Comparison of ENCODE assay signal across 24 cellular contexts in the genomic region with DNA sequence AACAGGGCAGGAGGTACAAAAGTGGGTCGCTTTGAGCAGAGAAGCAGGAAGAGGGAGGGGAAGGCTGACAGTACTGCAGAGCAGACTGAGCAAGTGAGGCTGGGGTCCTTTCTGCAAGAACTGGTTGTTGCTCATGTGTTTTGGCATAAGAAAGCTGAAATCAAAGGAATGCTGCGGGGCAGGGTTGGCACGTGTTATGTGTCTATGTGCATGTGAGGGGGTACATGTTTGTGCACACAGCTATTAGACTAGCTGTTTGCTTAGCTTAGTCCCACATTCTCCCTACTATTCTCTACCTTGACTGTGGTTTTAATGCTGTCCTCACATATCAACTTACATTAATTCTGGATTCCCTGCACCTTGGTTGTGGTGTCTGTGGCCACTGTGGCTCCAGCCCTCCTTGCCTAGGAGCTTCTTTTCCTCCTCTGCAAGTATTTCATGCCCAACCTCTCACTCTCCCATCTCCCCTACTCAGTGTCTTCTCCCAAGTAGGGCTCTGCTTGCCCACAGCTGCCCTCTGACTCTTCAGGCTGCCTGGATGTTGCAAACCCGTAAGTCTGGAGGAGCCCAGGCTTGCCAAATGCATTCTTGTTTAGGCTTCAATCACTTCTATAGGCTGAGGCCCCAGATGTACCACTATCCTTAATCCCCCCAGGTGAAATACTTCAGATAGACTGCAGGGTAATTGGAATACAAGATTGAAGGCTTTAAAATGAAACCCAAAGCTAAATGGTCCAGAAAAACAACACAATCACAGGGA. TPM values are rescaled to one million over a fixed set of nuclear protein-coding genes. Genes with fewer than 3 reads are reported as not detected.
DNase-seq lines count a peak whose midpoint lies in the region; ATAC-seq, FAIRE-seq and TF ChIP-seq lines count a peak whose summit lies in the region.
"Had no signal": no experiment of that assay in that cellular context is flagged by ENCODE, and none has a peak within 500 bp of the region (broad histone marks: within the 10 kb centered on the region; RNA-seq: fewer than 3 reads in every experiment).

No MANE protein-coding gene starts in this region.

- no peak overlapping the region for H2BK5ac ChIP-seq in IMR-90 (ENCODE audit: low read depth, low read length, poor library complexity, severe bottlenecking)

- H3K9me3 Mint-ChIP-seq in activated T-cell treated with anti-CD3 and anti-CD28 coated beads, Interleukin-2, amount 50 U/mL, for 24 hours = no peaks in the 10 kb centered on the region

- H3K27ac Mint-ChIP-seq in activated T-cell treated with anti-CD3 and anti-CD28 coated beads, Interleukin-2, amount 50 U/mL, for 24 hours = peak overlapping the region; percentile 94

- no peaks in the 10 kb centered on the region for H3K9me3 ChIP-seq in IMR-90 (ENCODE audit: control insufficient read depth, insufficient read depth, low read length)
- H3K9me3 ChIP-seq in osteoblast (ENCODE audit: low read depth, low read length) = no peaks in the 10 kb centered on the region
- no peaks in the 10 kb centered on the region for H3K9me3 ChIP-seq in pancreas
- H3K9me3 ChIP-seq: mucosa of descending colon, vagina had no signal

- H3K27ac ChIP-seq in IMR-90 (ENCODE audit: insufficient read depth, low read length) (no peak overlapping the region), dorsolateral prefrontal cortex (peak overlapping the region in 33 of 59 donors; percentile 3 to 92 (median 51)), osteoblast (ENCODE audit: low read depth, low read length) (no peak overlapping the region), pancreas (no peak overlapping the region)
- H3K27ac ChIP-seq: vagina had no signal

- H2BK120ac ChIP-seq in IMR-90 (ENCODE audit: low read depth, low read length) = peak overlapping the region; percentile 30; the same call in 1 of the 2 replicates

- no peak for TF ChIP-seq RAD21 in IMR-90 (IDR thresholded peaks at IDR 0.05; ENCODE audit: low read length)

- H2AK9ac ChIP-seq in IMR-90 (replicated peaks; ENCODE audit: low read depth, low read length, poor library complexity) = no peak overlapping the region

- no peak overlapping the region for H3K23ac ChIP-seq in IMR-90 (ENCODE audit: low read depth, low read length)

- no peaks in the 10 kb centered on the region for H3K36me3 Mint-ChIP-seq in activated T-cell treated with anti-CD3 and anti-CD28 coated beads, Interleukin-2, amount 50 U/mL, for 24 hours (ENCODE audit: low read depth)

- no peak overlapping the region for H3K14ac ChIP-seq in IMR-90 (replicated peaks; ENCODE audit: low read depth, low read length)

- TF ChIP-seq CTCF in IMR-90 (conservative IDR thresholded peaks at IDR 0.05; ENCODE audit: low read depth, low read length) (no peak), dorsolateral prefrontal cortex (IDR thresholded peaks at IDR 0.05 in 54 of 56, conservative IDR thresholded peaks at IDR 0.05 in 2 of 56; ENCODE audit: low read depth in 1 of 56, partially characterized antibody in 56 of 56) (no peak), osteoblast (IDR thresholded peaks at IDR 0.05; ENCODE audit: extremely low read depth, low read depth, low read length) (no peak), pancreas (IDR thresholded peaks at IDR 0.05) (no peak)

- 86% methylated on average over 1 of the region's 4 CpGs; no CpG with 5 or more reads in 1 of the 2 experiments for WGBS in IMR-90 (ENCODE audit: extremely low coverage in 2 of 2, insufficient read length in 1 of 2), 2 experiments
- 76 to 95% methylated on average over 4 of the region's 4 CpGs for WGBS in pancreas, 2 donors

- H2BK20ac ChIP-seq in IMR-90 (ENCODE audit: low read depth, low read length) = peak overlapping the region; percentile 14; the same call in 1 of the 2 replicates

- H3K18ac ChIP-seq in IMR-90 (ENCODE audit: low read depth, low read length) = no peak overlapping the region

- no peaks in the 10 kb centered on the region for H4K20me1 ChIP-seq in IMR-90 (ENCODE audit: insufficient read depth, low read length)
- no peaks in the 10 kb centered on the region for H4K20me1 ChIP-seq in osteoblast (ENCODE audit: insufficient read depth, low read length)

- TF ChIP-seq POLR2A in IMR-90 (IDR thresholded peaks at IDR 0.05; ENCODE audit: low read depth, low read length) = no peak

- peaks cover 6% of the 10 kb centered on the region for H3K9me1 ChIP-seq in IMR-90 (ENCODE audit: insufficient read depth, low read length)

- no peak overlapping the region for H4K5ac ChIP-seq in IMR-90 (ENCODE audit: low read depth, low read length)

- no peak overlapping the region for H2BK15ac ChIP-seq in IMR-90 (ENCODE audit: low read depth, low read length)

- ATAC-seq in IMR-90 (ENCODE audit: low read depth) (no peak), pancreas (no peak)
- ATAC-seq: mucosa of descending colon, SK-N-SH treated with all-trans-retinoic acid at 6 μM for 48 hours had no signal

- H3K4me2 ChIP-seq in IMR-90 (ENCODE audit: low read depth, low read length) = no peak overlapping the region
- no peak overlapping the region for H3K4me2 ChIP-seq in osteoblast (ENCODE audit: insufficient read depth, low read length)

- in situ Hi-C loops in IMR-90 (cut with MboI; ENCODE audit: low sequenced_read_pairs) = no loop called here
- in situ Hi-C loops in KBM-7 (cut with MboI; ENCODE audit: low pct_unique_long_range_greater_than_20kb, low sequenced_read_pairs) = no loop called here

- FAIRE-seq in pancreas (lab: Jason Lieb, UNC) = no peak
- FAIRE-seq: TTC549 had no signal

- no peak overlapping the region for H3K56ac ChIP-seq in IMR-90 (ENCODE audit: extremely low read depth, insufficient read depth, low read length)

- no peak overlapping the region for H4K8ac ChIP-seq in IMR-90 (ENCODE audit: low read depth in 2 of 2, low read length in 2 of 2)

- H3K27me3 ChIP-seq in IMR-90 (ENCODE audit: control insufficient read depth, insufficient read depth, low read length) (no peaks in the 10 kb centered on the region; the same call in 1 of the 2 replicates), dorsolateral prefrontal cortex (no peaks in the 10 kb centered on the region), osteoblast (ENCODE audit: insufficient read depth, low read length) (no peaks in the 10 kb centered on the region), pancreas (no peaks in the 10 kb centered on the region)
- H3K27me3 ChIP-seq: vagina had no signal

- peak overlapping the region; percentile 59 for H3K4me3 Mint-ChIP-seq in activated T-cell treated with anti-CD3 and anti-CD28 coated beads, Interleukin-2, amount 50 U/mL, for 24 hours

- H3K79me1 ChIP-seq in IMR-90 (ENCODE audit: low read depth in 1 of 2, low read length in 2 of 2) = no peaks in the 10 kb centered on the region

- CTCF ChIA-PET in IMR-90 (lab: Yijun Ruan, JAX) = interaction anchor here (0.6 to 1.4 kb wide), 3 partner anchors 14 to 40 kb away, joined by 3 to 4 read pairs (median 3); no protein-coding TSS in a partner anchor

- no peaks in the 10 kb centered on the region for H3K79me2 ChIP-seq in osteoblast (ENCODE audit: insufficient read depth, low read length)

- H3K36me3 ChIP-seq in IMR-90 (ENCODE audit: control insufficient read depth, insufficient read depth, low read length) = no peaks in the 10 kb centered on the region
- H3K36me3 ChIP-seq in osteoblast (ENCODE audit: insufficient read depth, low read length) = no peaks in the 10 kb centered on the region
- no peaks in the 10 kb centered on the region for H3K36me3 ChIP-seq in pancreas
- H3K36me3 ChIP-seq: vagina had no signal

- H3K4me3 ChIP-seq in IMR-90 (ENCODE audit: insufficient read depth, low read depth, low read length) (no peak overlapping the region), dorsolateral prefrontal cortex (peak overlapping the region in 43 of 59 donors; percentile 2 to 79 (median 40)), osteoblast (ENCODE audit: insufficient read depth, low read length) (no peak overlapping the region), pancreas (no peak overlapping the region)
- H3K4me3 ChIP-seq: mucosa of descending colon, vagina had no signal

- peak overlapping the region; percentile 17; the same call in 1 of the 2 replicates for H3K4ac ChIP-seq in IMR-90 (ENCODE audit: low read depth, low read length)

- H3K27me3 Mint-ChIP-seq in activated T-cell treated with anti-CD3 and anti-CD28 coated beads, Interleukin-2, amount 50 U/mL, for 24 hours = no peaks in the 10 kb centered on the region

- peaks cover 68% of the 10 kb centered on the region for H3K4me1 Mint-ChIP-seq in activated T-cell treated with anti-CD3 and anti-CD28 coated beads, Interleukin-2, amount 50 U/mL, for 24 hours (ENCODE audit: low read depth)

- no peak for DNase-seq in activated T-cell treated with anti-CD3 and anti-CD28 coated beads, Interleukin-2, amount 50 U/mL, for 24 hours
- DNase-seq in activated T-cell treated with anti-CD3 and anti-CD28 coated beads, Interleukin-2, amount 50 U/mL, for 48 hours = no peak
- no peak for DNase-seq in IMR-90
- DNase-seq in dorsolateral prefrontal cortex = no peak
- DNase-seq in osteoblast (ENCODE audit: insufficient read length, low spot score, missing footprints) = peak; percentile 64
- no peak for DNase-seq in pancreas
- DNase-seq in KBM-7 = no peak
- DNase-seq in NCI-H2029 (lab: John Stamatoyannopoulos, UW) = no peak
- DNase-seq: EL; foreskin melanocyte; hippocampal formation; mucosa of descending colon; NCI-H1092 treated with DMSO at 0.1 percent for 48 hours; RPMI8226; stimulated activated CD4-positive, alpha-beta T cell treated with anti-CD3 and anti-CD28 coated beads, Interleukin-12 subunit alpha, Interleukin-12 subunit beta, amount 100 ng/mL, for 4 hours; substantia nigra had no signal

- intact Hi-C loops in IMR-90 (cut with micrococcal nuclease) = no loop called here
- intact Hi-C loops in dorsolateral prefrontal cortex (cut with DNase I) = no loop called here
- intact Hi-C loops in pancreas (cut with DNase I) = no loop called here

- H3K4me1 ChIP-seq in IMR-90 (ENCODE audit: control insufficient read depth, insufficient read depth, low read length) (peaks cover 8% of the 10 kb centered on the region), osteoblast (ENCODE audit: insufficient read depth, low read length) (peaks cover 34% of the 10 kb centered on the region), pancreas (no peaks in the 10 kb centered on the region)

- POLR2A ChIA-PET in IMR-90 (lab: Charles Lee; ENCODE audit: unreplicated experiment) = interaction anchor here (0.7 kb wide), 1 partner anchor 14 kb away, joined by 3 read pairs; no protein-coding TSS in a partner anchor

- H3K9ac ChIP-seq in IMR-90 (ENCODE audit: low read depth, low read length) = no peak overlapping the region

- BruUV-seq in IMR-90 (replicated peaks; lab: Mats Ljungman, UMichigan) = no TSS peak

- H2AFZ ChIP-seq in IMR-90 (replicated peaks; ENCODE audit: low read length, poor library complexity) (no peak overlapping the region), osteoblast (ENCODE audit: low read length) (no peak overlapping the region)

- H2AK5ac ChIP-seq in IMR-90 (ENCODE audit: low read depth, low read length) = peak overlapping the region; percentile 24; the same call in 1 of the 2 replicates

- 0 out of 2 replicates have a peak overlapping the region, but pooled peaks have one; percentile 38 for H4K91ac ChIP-seq in IMR-90 (ENCODE audit: insufficient read depth, low read depth, low read length)

- dilution Hi-C loops in IMR-90 (cut with HindIII; ENCODE audit: low sequenced_read_pairs, unreplicated experiment) = no loop called here

RNA-seq across cellular contexts. Expression of a gene that starts 4.8 kb away (rescaled TPM):
- total RNA-seq in IMR-90 (2012; rRNA removed) (3.2 and 3.6 TPM in 2 replicates), dorsolateral prefrontal cortex (100 to 1,000 TPM in 119 of 120 experiments, 10 to 100 TPM in 1; 97.9 to 571 (median 378) TPM), osteoblast (not detected in 2 replicates), pancreas (1 to 10 TPM in 3 of 6 donors, under 1 TPM in 3; 0.28 to 3.1 (median 1.3) TPM)
- polyA plus RNA-seq in IMR-90 (2012; rRNA removed) (7.7 TPM in 2 replicates), pancreas (10 to 100 TPM; 14.2 to 50.7 TPM)
- polyA plus RNA-seq in IMR-90 (2012; cell fraction: cytosol; rRNA removed) = 2.9 and 5.0 TPM in 2 replicates
- polyA plus RNA-seq in IMR-90 (2012; cell fraction: nucleus; rRNA removed; ENCODE audit: low replicate concordance) = 3.5 and 4.2 TPM in 2 replicates
- total RNA-seq: dermis microvascular lymphatic vessel endothelial cell, liver had no signal
- polyA plus RNA-seq: BJ, liver had no signal

RNA-seq across cellular contexts. Expression of a gene that starts 24.7 kb away (rescaled TPM):
- total RNA-seq in IMR-90 (2012; rRNA removed) = 53.9 and 57.2 TPM in 2 replicates
- 17.7 and 24.7 TPM in 2 replicates for polyA plus RNA-seq in IMR-90 (2012; rRNA removed)
- polyA plus RNA-seq in IMR-90 (2012; cell fraction: cytosol; rRNA removed) = 6.3 and 8.0 TPM in 2 replicates
- 6.5 and 16.2 TPM in 2 replicates for polyA plus RNA-seq in IMR-90 (2012; cell fraction: nucleus; rRNA removed; ENCODE audit: low replicate concordance)
- total RNA-seq in dorsolateral prefrontal cortex = 10 to 100 TPM; 22.8 to 62.2 (median 48.1) TPM
- 22.8 and 23.6 TPM in 2 replicates for total RNA-seq in osteoblast
- 10 to 100 TPM; 10.3 to 15.4 (median 13.0) TPM for total RNA-seq in pancreas
- 10 to 100 TPM; 14.5 to 19.5 TPM for polyA plus RNA-seq in pancreas

RNA-seq across cellular contexts. Expression of a gene that starts 31.0 kb away (rescaled TPM):
- total RNA-seq in IMR-90 (2012; rRNA removed) (not detected in 2 replicates), dorsolateral prefrontal cortex (1 to 10 TPM in 4 of 120 experiments, under 1 TPM in 60, not detected in 56; 0.18 to 2.5 (median 0.37) TPM), osteoblast (not detected in 2 replicates), pancreas (under 1 TPM in 4 of 6 donors, not detected in 2; 0.04 to 0.14 (median 0.08) TPM)
- polyA plus RNA-seq in IMR-90 (2012; rRNA removed) (0.07 TPM in 1 of 2 replicates, not detected in the other), pancreas (not detected)
- polyA plus RNA-seq in IMR-90 (2012; cell fraction: cytosol; rRNA removed) = 0.02 TPM in 1 of 2 replicates, not detected in the other
- polyA plus RNA-seq in IMR-90 (2012; cell fraction: nucleus; rRNA removed; ENCODE audit: low replicate concordance) = 0.05 and 0.09 TPM in 2 replicates
- total RNA-seq: A673, dermis microvascular lymphatic vessel endothelial cell, epithelial cell of proximal tubule, liver, vagina had no signal
- polyA plus RNA-seq: BJ, liver had no signal

Comparison
In these comparisons a context has a peak if more than half of its experiments do, and no peak if none do; other contexts are left out.
1. H3K27ac ChIP-seq: peak in dorsolateral prefrontal cortex (33 of 59); none in IMR-90 (single experiment), osteoblast (single experiment) and pancreas (0 of 4).
2. H3K4me3 ChIP-seq: peak in dorsolateral prefrontal cortex (43 of 59); none in IMR-90 (single experiment), osteoblast (single experiment) and pancreas (0 of 4).
3. RNA of a gene that starts 4.8 kb away (total RNA-seq): 97.9 to 571 TPM in dorsolateral prefrontal cortex; 3.2 to 3.6 TPM in IMR-90, 0.28 to 3.1 TPM in pancreas and not detected in osteoblast; every median in the first group is over 10 times any median in the second.